ENCODE assay signal across 26 cellular contexts in genomic region chr2:71254078-71254477, GRCh38.
"Had no signal": no experiment of that assay in that cellular context is flagged by ENCODE, and none has a peak within 500 bp of the region (broad histone marks: within the 10 kb centered on the region; RNA-seq: fewer than 3 reads in every experiment).

No MANE protein-coding gene starts in this region.

- H3K4me1 ChIP-seq: lower lobe of right lung, neural progenitor cell, parathyroid adenoma, spleen, suprapubic skin, tibial artery, vagina had no signal

- FAIRE-seq: islet of Langerhans, kidney, small intestine had no signal

- H3K27ac ChIP-seq: lower lobe of right lung, neural progenitor cell, neutrophil, parathyroid adenoma, spleen, suprapubic skin, thoracic aorta, tibial artery, vagina had no signal

- ATAC-seq: lower lobe of right lung; natural killer cell; right cardiac atrium; sciatic nerve; stimulated activated effector memory CD8-positive, alpha-beta T cell treated with anti-CD3 and anti-CD28 coated beads, Interleukin-12 subunit alpha, Interleukin-12 subunit beta, amount 100 ng/mL, for 72 hours had no signal

- H3K4me3 ChIP-seq: lower lobe of right lung, neural progenitor cell, spleen, suprapubic skin, thoracic aorta, tibial artery, vagina had no signal

- H3K27me3 ChIP-seq: neural progenitor cell, tibial artery, vagina had no signal

- DNase-seq: head of caudate nucleus; hypothalamus; immature natural killer cell; kidney; lower lobe of right lung; mammary epithelial cell; mesenchymal stem cell; naive B cell; natural killer cell; nephron progenitor cell; occipital lobe; right cardiac atrium; small intestine; spleen; stimulated activated CD4-positive, alpha-beta T cell treated with anti-CD3 and anti-CD28 coated beads, Interleukin-4, amount 100 ng/mL, for 24 hours; stimulated activated naive CD4-positive, alpha-beta T cell; tibial artery had no signal

- H3K9me3 ChIP-seq: lower lobe of right lung, neutrophil, spleen, suprapubic skin, thoracic aorta, tibial artery, vagina had no signal

- H3K36me3 ChIP-seq: lower lobe of right lung, neural progenitor cell, neutrophil, spleen, suprapubic skin, thoracic aorta, tibial artery, vagina had no signal
